Comparison of ENCODE assay signal across 24 cellular contexts in genomic region chr20:43387737-43388136, GRCh38.
"Had no signal": no experiment of that assay in that cellular context is flagged by ENCODE, and none has a peak within 500 bp of the region (broad histone marks: within the 10 kb centered on the region; RNA-seq: fewer than 3 reads in every experiment).

No MANE protein-coding gene starts in this region.

- H3K79me2 ChIP-seq: parathyroid adenoma had no signal

- H3K27ac Mint-ChIP-seq: activated naive CD4-positive, alpha-beta T cell treated with anti-CD3 and anti-CD28 coated beads, Interleukin-2, amount 50 U/mL, for 72 hours; activated T-cell treated with anti-CD3 and anti-CD28 coated beads, Interleukin-2, amount 50 U/mL, for 72 hours; dendritic cell treated with granulocyte-macrophage colony-stimulating factor and Interleukin-4, amounts not matched to agents 40 ng/mL and 50 ng/mL, for 4 days; endodermal cell; natural killer cell; neural progenitor cell; T-helper 2 cell treated with Interferon-gamma antibody and Interleukin-4, amounts not matched to agents 5 μg/mL and 100 μg/mL, for 36 hours; type B pancreatic cell had no signal

- H3K36me3 ChIP-seq: esophagus squamous epithelium, neural progenitor cell, right atrium auricular region, thoracic aorta, uterus had no signal

- H3K36me3 Mint-ChIP-seq: activated naive CD4-positive, alpha-beta T cell treated with anti-CD3 and anti-CD28 coated beads, Interleukin-2, amount 50 U/mL, for 72 hours; natural killer cell; neural progenitor cell; type B pancreatic cell had no signal

- H3K9me3 Mint-ChIP-seq: activated T-cell treated with anti-CD3 and anti-CD28 coated beads, Interleukin-2, amount 50 U/mL, for 72 hours; central memory CD8-positive, alpha-beta T cell; endodermal cell; natural killer cell; neural progenitor cell; T-helper 2 cell treated with Interferon-gamma antibody and Interleukin-4, amounts not matched to agents 5 μg/mL and 100 μg/mL, for 36 hours; type B pancreatic cell had no signal

- H3K27ac ChIP-seq: esophagus squamous epithelium, neural progenitor cell, parathyroid adenoma, thoracic aorta, VCaP had no signal

- H3K4me2 ChIP-seq: neural progenitor cell had no signal

- H3K4me3 Mint-ChIP-seq: activated T-cell treated with anti-CD3 and anti-CD28 coated beads, Interleukin-2, amount 50 U/mL, for 72 hours; central memory CD8-positive, alpha-beta T cell; dendritic cell treated with granulocyte-macrophage colony-stimulating factor and Interleukin-4, amounts not matched to agents 40 ng/mL and 50 ng/mL, for 4 days; endodermal cell; natural killer cell; neural progenitor cell; T-helper 2 cell treated with Interferon-gamma antibody and Interleukin-4, amounts not matched to agents 5 μg/mL and 100 μg/mL, for 36 hours; type B pancreatic cell had no signal

- H3K9me3 ChIP-seq: esophagus squamous epithelium, right atrium auricular region, thoracic aorta, uterus had no signal

- H2AFZ ChIP-seq: neural progenitor cell, parathyroid adenoma had no signal

- H3K9ac ChIP-seq: neural progenitor cell, parathyroid adenoma had no signal

- H3K4me1 ChIP-seq: neural progenitor cell, right atrium auricular region, uterus had no signal

- H3K4me1 Mint-ChIP-seq: central memory CD8-positive, alpha-beta T cell; natural killer cell; neural progenitor cell had no signal

- ATAC-seq: activated naive CD4-positive, alpha-beta T cell treated with anti-CD3 and anti-CD28 coated beads, Interleukin-2, amount 50 U/mL, for 72 hours; activated T-cell treated with anti-CD3 and anti-CD28 coated beads, Interleukin-2, amount 50 U/mL, for 72 hours; natural killer cell; stimulated activated naive CD8-positive, alpha-beta T cell treated with anti-CD3 and anti-CD28 coated beads, Interleukin-15, Interleukin-2, amounts not matched to agents 100 U/mL and 50 U/mL, for 24 hours had no signal

- H3K4me3 ChIP-seq: esophagus squamous epithelium, neural progenitor cell, right atrium auricular region, thoracic aorta, uterus had no signal

- DNase-seq: activated CD4-positive, alpha-beta T cell treated with anti-CD3 and anti-CD28 coated beads for 4 hours; activated CD4-positive, alpha-beta T cell treated with anti-CD3 and anti-CD28 coated beads, Interleukin-2, amount 50 U/mL, for 4 hours; activated naive CD4-positive, alpha-beta T cell; activated T-cell treated with anti-CD3 and anti-CD28 coated beads for 4 hours; activated T-cell treated with anti-CD3 and anti-CD28 coated beads, Interleukin-2, amount 50 U/mL, for 72 hours; endodermal cell; esophagus squamous epithelium; mesenchymal stem cell; natural killer cell; occipital lobe; stimulated activated CD4-positive, alpha-beta T cell treated with anti-CD3 and anti-CD28 coated beads, Interleukin-4, amount 100 ng/mL, for 1 hour; stimulated activated naive CD8-positive, alpha-beta T cell treated with anti-CD3 and anti-CD28 coated beads, Interleukin-15, Interleukin-2, amounts not matched to agents 100 U/mL and 50 U/mL, for 24 hours; T-helper 1 cell; uterus had no signal

- H3K27me3 ChIP-seq: neural progenitor cell, right atrium auricular region, uterus had no signal
